Comparison of ENCODE assay signal across 8 cellular contexts in genomic region chr2:87470381-87471380, GRCh38.
DNase-seq lines count a peak whose midpoint lies in the region; ATAC-seq, FAIRE-seq and TF ChIP-seq lines count a peak whose summit lies in the region.
"Not testable (repeated sequence)": the region's sequence is repeated elsewhere in the genome, so short reads cannot be mapped to it uniquely, and the experiment has no call there.

No MANE protein-coding gene starts in this region.

- peak overlapping the region; percentile 98 for H3K27ac Mint-ChIP-seq in activated naive CD8-positive, alpha-beta T cell treated with anti-CD3 and anti-CD28 coated beads for 36 hours
- peak overlapping the region in 7 of 10 donors; percentile 7 to 91 (median 76) for H3K27ac Mint-ChIP-seq in naive thymus-derived CD8-positive, alpha-beta T cell

- H3K4me1 Mint-ChIP-seq in activated naive CD8-positive, alpha-beta T cell treated with anti-CD3 and anti-CD28 coated beads for 36 hours, result peaks cover 20% of the 10 kb centered on the region
- H3K4me1 Mint-ChIP-seq in naive thymus-derived CD8-positive, alpha-beta T cell, result peaks cover 0 to 29% (median 10%) of the 10 kb centered on the region in 4 donors

- ATAC-seq in GM19395 (IDR thresholded peaks at IDR 0.05; ENCODE audit: unreplicated experiment), result peak; percentile 56
- ATAC-seq in HG02759 (IDR thresholded peaks at IDR 0.05; ENCODE audit: unreplicated experiment), result peak; percentile 48
- peak; percentile 41 for ATAC-seq in HG03521 (IDR thresholded peaks at IDR 0.05; ENCODE audit: unreplicated experiment)
- ATAC-seq in naive thymus-derived CD8-positive, alpha-beta T cell, result not testable (repeated sequence)
- peak; percentile 9 for ATAC-seq in stimulated activated naive CD8-positive, alpha-beta T cell treated with anti-CD3 and anti-CD28 coated beads, Interleukin-15, Interleukin-2, amounts not matched to agents 100 U/mL and 50 U/mL, for 24 hours

- not testable (repeated sequence) for H3K27me3 Mint-ChIP-seq in activated naive CD8-positive, alpha-beta T cell treated with anti-CD3 and anti-CD28 coated beads for 36 hours; naive thymus-derived CD8-positive, alpha-beta T cell

- DNase-seq in GM12892 (ENCODE audit: insufficient read length); naive thymus-derived CD8-positive, alpha-beta T cell: not testable (repeated sequence)
- DNase-seq in activated CD4-positive, alpha-beta T cell treated with anti-CD3 and anti-CD28 coated beads, Interleukin-2, amount 50 U/mL, for 4 hours, result peak; percentile 57 to 60
- DNase-seq in activated naive CD8-positive, alpha-beta T cell treated with anti-CD3 and anti-CD28 coated beads for 36 hours, result peak; percentile 57
- peak; percentile 66 for DNase-seq in stimulated activated naive CD8-positive, alpha-beta T cell treated with anti-CD3 and anti-CD28 coated beads, Interleukin-15, Interleukin-2, amounts not matched to agents 100 U/mL and 50 U/mL, for 24 hours

- H3K36me3 Mint-ChIP-seq in activated naive CD8-positive, alpha-beta T cell treated with anti-CD3 and anti-CD28 coated beads for 36 hours, result peaks cover 20% of the 10 kb centered on the region
- not testable (repeated sequence) for H3K36me3 Mint-ChIP-seq in naive thymus-derived CD8-positive, alpha-beta T cell

- POLR2A ChIA-PET in naive thymus-derived CD8-positive, alpha-beta T cell (lab: Charles Lee), result not testable (repeated sequence)

- 0 out of 2 replicates have a peak, but pooled peaks have one; percentile 16 for TF ChIP-seq POLR2A in GM12892 (IDR thresholded peaks at IDR 0.05; ENCODE audit: low read depth, low read length)

- peak overlapping the region; percentile 82 for H3K4me3 Mint-ChIP-seq in activated naive CD8-positive, alpha-beta T cell treated with anti-CD3 and anti-CD28 coated beads for 36 hours
- peak overlapping the region in 6 of 10 donors; percentile 33 to 62 (median 52) for H3K4me3 Mint-ChIP-seq in naive thymus-derived CD8-positive, alpha-beta T cell

- FAIRE-seq in GM12892 (lab: Jason Lieb, UNC), result peak; percentile 77

- H3K9me3 Mint-ChIP-seq in activated naive CD8-positive, alpha-beta T cell treated with anti-CD3 and anti-CD28 coated beads for 36 hours; naive thymus-derived CD8-positive, alpha-beta T cell: not testable (repeated sequence)
